9 cellular contexts compared by ENCODE assay signal in genomic region chr11:44955019-44955738, GRCh38. TPM values are rescaled to one million over a fixed set of nuclear protein-coding genes. Genes with fewer than 3 reads are reported as not detected.
DNase-seq lines count a peak whose midpoint lies in the region; ATAC-seq and TF ChIP-seq lines count a peak whose summit lies in the region.
"Had no signal": no experiment of that assay in that cellular context is flagged by ENCODE, and none has a peak within 500 bp of the region (broad histone marks: within the 10 kb centered on the region; RNA-seq: fewer than 3 reads in every experiment).

No MANE protein-coding gene starts in this region.

- ATAC-seq in GM18858 (IDR thresholded peaks at IDR 0.05; ENCODE audit: unreplicated experiment), result no peak
- no peak for ATAC-seq in GM21390 (IDR thresholded peaks at IDR 0.05; ENCODE audit: unreplicated experiment)
- ATAC-seq in GM19452 (IDR thresholded peaks at IDR 0.05; ENCODE audit: unreplicated experiment), result no peak

- in situ Hi-C loops in GM23248 (cut with MboI), result no loop called here

- H3K9ac ChIP-seq in GM23248, result no peak overlapping the region

- H3K27me3 ChIP-seq in GM23248 (replicated peaks; ENCODE audit: insufficient read depth) (no peaks in the 10 kb centered on the region), osteoblast (ENCODE audit: insufficient read depth, low read length) (peaks cover 20% of the 10 kb centered on the region)

- WGBS in GM23248 (ENCODE audit: low coverage in 1 of 2, low lambda C conversion rate in 2 of 2, missing lambda C conversion rate in 2 of 2), 2 experiments, result 53 to 57% methylated on average over 5 of the region's 5 CpGs

- H3F3A ChIP-seq in GM23248 (ENCODE audit: insufficient read depth), result peaks cover 12% of the 10 kb centered on the region; the same call in 1 of the 2 replicates

- H2AFZ ChIP-seq in GM23248, result peak overlapping the region; percentile 48; the same call in 1 of the 2 replicates
- H2AFZ ChIP-seq in osteoblast (ENCODE audit: low read length), result no peak overlapping the region

- H3K79me2 ChIP-seq in GM23248 (ENCODE audit: insufficient read depth) (no peaks in the 10 kb centered on the region), osteoblast (ENCODE audit: insufficient read depth, low read length) (no peaks in the 10 kb centered on the region)

- H3K27ac ChIP-seq in GM23248 (peak overlapping the region; percentile 30; the same call in 1 of the 2 replicates), osteoblast (ENCODE audit: low read depth, low read length) (no peak overlapping the region)
- H3K27ac ChIP-seq: SK-N-MC had no signal

- H3K4me2 ChIP-seq in GM23248 (ENCODE audit: unreplicated experiment) (peak overlapping the region; percentile 49), osteoblast (ENCODE audit: insufficient read depth, low read length) (no peak overlapping the region)

- H3K4me1 ChIP-seq in GM23248 (ENCODE audit: insufficient read depth) (peaks cover 9% of the 10 kb centered on the region), osteoblast (ENCODE audit: insufficient read depth, low read length) (peaks cover 12% of the 10 kb centered on the region)

- no peaks in the 10 kb centered on the region for H3K36me3 ChIP-seq in GM23248 (ENCODE audit: low read depth)
- H3K36me3 ChIP-seq in osteoblast (ENCODE audit: insufficient read depth, low read length), result no peaks in the 10 kb centered on the region

- H3K9me3 ChIP-seq in GM23248 (ENCODE audit: low read depth) (no peaks in the 10 kb centered on the region), osteoblast (ENCODE audit: low read depth, low read length) (no peaks in the 10 kb centered on the region)

- TF ChIP-seq CTCF in osteoblast (IDR thresholded peaks at IDR 0.05; ENCODE audit: extremely low read depth, low read depth, low read length), result no peak

- H3K9me2 ChIP-seq in GM23248 (ENCODE audit: insufficient read depth), result no peaks in the 10 kb centered on the region

- H4K20me1 ChIP-seq in GM23248 (ENCODE audit: insufficient read depth) (no peaks in the 10 kb centered on the region), osteoblast (ENCODE audit: insufficient read depth, low read length) (no peaks in the 10 kb centered on the region)

- DNase-seq in GM23248 (peak; percentile 77), OCI-M1 (lab: John Stamatoyannopoulos, UW) (peak; percentile 45), fibroblast of gingiva (ENCODE audit: low read depth) (peak; percentile 29), osteoblast (ENCODE audit: insufficient read length, low spot score, missing footprints) (peak; percentile 96), GM19240 (ENCODE audit: insufficient read length, low spot score) (no peak)

- H3K4me3 ChIP-seq in GM23248 (0 out of 2 replicates have a peak overlapping the region, but pooled peaks have one; percentile 0), osteoblast (ENCODE audit: insufficient read depth, low read length) (no peak overlapping the region)
- H3K4me3 ChIP-seq: SK-N-MC had no signal

RNA-seq across cellular contexts. Expression of gene TP53I11, which starts 4.5 kb away (rescaled TPM):
- 59.9 and 66.5 TPM in 2 replicates for total RNA-seq in GM23248 (2014; rRNA removed; shearing (Covaris generic))
- 117 and 118 TPM in 2 replicates for polyA plus RNA-seq in GM23248 (2016; fragmentation: Nextera tagmentation; extraction: Ambion mirVana)
- total RNA-seq in osteoblast, result 43.9 and 47.8 TPM in 2 replicates
